In the genomic region with DNA sequence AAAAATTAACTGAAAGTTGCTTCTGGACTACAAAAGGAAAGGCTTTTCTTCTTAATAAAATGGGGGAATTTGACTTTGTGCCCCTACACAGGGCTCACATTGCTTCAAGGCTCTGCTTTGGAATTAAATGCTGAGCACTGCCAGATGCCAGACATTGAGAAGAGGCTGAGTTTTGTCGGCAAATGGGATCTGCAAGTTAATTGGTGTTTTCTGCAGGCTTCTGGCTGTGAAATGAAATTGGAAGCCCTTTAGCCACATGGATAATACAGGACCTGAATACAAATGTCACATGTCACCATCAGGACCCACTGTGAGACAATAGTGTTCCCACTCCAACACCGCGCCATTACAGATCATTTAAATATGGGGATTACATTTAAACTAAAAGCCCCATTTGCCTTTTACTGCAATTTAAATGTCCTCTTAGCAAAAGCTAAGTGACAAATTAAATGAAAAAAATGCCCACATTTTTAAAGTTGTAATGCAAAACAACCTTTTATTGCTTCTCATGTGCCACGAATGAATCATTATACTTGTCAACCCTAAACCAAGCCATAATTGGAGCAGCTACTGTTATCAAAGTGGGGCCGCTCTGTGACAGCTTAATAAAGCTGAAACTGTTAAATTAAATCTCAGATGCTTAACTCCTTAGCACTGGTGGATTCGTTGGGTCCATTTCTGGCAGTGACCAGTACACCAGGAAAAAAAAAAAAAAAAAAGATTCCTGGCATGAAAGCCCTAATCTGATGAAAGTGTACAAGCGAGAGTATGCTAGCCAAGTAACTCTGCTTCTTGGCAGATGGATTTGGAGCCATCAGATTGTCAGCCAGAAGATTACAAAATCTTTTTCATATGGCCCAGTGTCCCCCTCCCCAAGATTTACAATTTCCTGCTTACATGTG, we compare ENCODE assay signal across 8 cellular contexts.
DNase-seq lines count a peak whose midpoint lies in the region; TF ChIP-seq lines count a peak whose summit lies in the region.
"Had no signal": no experiment of that assay in that cellular context is flagged by ENCODE, and none has a peak within 500 bp of the region (broad histone marks: within the 10 kb centered on the region; RNA-seq: fewer than 3 reads in every experiment).

No MANE protein-coding gene starts in this region.

- no peaks in the 10 kb centered on the region for H3F3A ChIP-seq in MM.1S (ENCODE audit: insufficient read depth, low read length)

- no peaks in the 10 kb centered on the region for H3K9me2 ChIP-seq in MM.1S (replicated peaks; ENCODE audit: insufficient read depth, low read length)

- H3K9ac ChIP-seq in fibroblast of lung (ENCODE audit: insufficient read depth, low read length) = no peak overlapping the region
- no peak overlapping the region for H3K9ac ChIP-seq in MM.1S (ENCODE audit: low read length)

- H3K27me3 ChIP-seq in fibroblast of lung (ENCODE audit: control insufficient read depth, insufficient read depth, low read length) = no peaks in the 10 kb centered on the region
- H3K27me3 ChIP-seq in MM.1S (replicated peaks; ENCODE audit: insufficient read depth, low read length) = no peaks in the 10 kb centered on the region

- H3K4me3 Mint-ChIP-seq in activated CD4-positive, alpha-beta T cell treated with anti-CD3 and anti-CD28 coated beads, Interleukin-2, amount 10 ng/mL, durations not matched to agents 24 days and 14 days = no peak overlapping the region
- H3K4me3 Mint-ChIP-seq: activated T-helper 1 cell treated with anti-CD3 and anti-CD28 coated beads, Interleukin-12 subunit alpha, Interleukin-12 subunit beta, Interleukin-2, Interleukin-4 antibody, amounts not matched to agents 30 ng/mL and 10 ng/mL and 1 ng/mL, durations not matched to agents 14 hours and 24 hours and 36 hours had no signal

- H3K27ac ChIP-seq in HEK293 (ENCODE audit: extremely low read depth, low read depth, low read length) = no peak overlapping the region
- H3K27ac ChIP-seq in fibroblast of lung (ENCODE audit: insufficient read depth, low read length) = no peak overlapping the region
- no peak overlapping the region for H3K27ac ChIP-seq in MM.1S (ENCODE audit: low read length)

- intact Hi-C loops in activated CD4-positive, alpha-beta T cell treated with anti-CD3 and anti-CD28 coated beads, Interleukin-2, amount 10 ng/mL, durations not matched to agents 24 days and 14 days (cut with micrococcal nuclease) = no loop called here

- no peaks in the 10 kb centered on the region for H3K9me3 Mint-ChIP-seq in activated CD4-positive, alpha-beta T cell treated with anti-CD3 and anti-CD28 coated beads, Interleukin-2, amount 10 ng/mL, durations not matched to agents 24 days and 14 days
- H3K9me3 Mint-ChIP-seq: activated T-helper 1 cell treated with anti-CD3 and anti-CD28 coated beads, Interleukin-12 subunit alpha, Interleukin-12 subunit beta, Interleukin-2, Interleukin-4 antibody, amounts not matched to agents 30 ng/mL and 10 ng/mL and 1 ng/mL, durations not matched to agents 14 hours and 24 hours and 36 hours had no signal

- H3K9me3 ChIP-seq in HEK293 (ENCODE audit: control insufficient read depth, insufficient read depth, low read depth, low read length) (no peaks in the 10 kb centered on the region), fibroblast of lung (ENCODE audit: control insufficient read depth, insufficient read depth, low read depth, low read length) (no peaks in the 10 kb centered on the region), MM.1S (replicated peaks; ENCODE audit: insufficient read depth, low read length) (no peaks in the 10 kb centered on the region)

- H2AFZ ChIP-seq in fibroblast of lung (ENCODE audit: low read length) = no peak overlapping the region
- H2AFZ ChIP-seq in MM.1S (ENCODE audit: low read length) = no peak overlapping the region

- H3K79me2 ChIP-seq in fibroblast of lung (ENCODE audit: control insufficient read depth, insufficient read depth, low read length) = peaks cover 21% of the 10 kb centered on the region
- H3K79me2 ChIP-seq in MM.1S (ENCODE audit: low read length) = no peaks in the 10 kb centered on the region

- no peak overlapping the region for H3K27ac Mint-ChIP-seq in activated CD4-positive, alpha-beta T cell treated with anti-CD3 and anti-CD28 coated beads, Interleukin-2, amount 10 ng/mL, durations not matched to agents 24 days and 14 days
- H3K27ac Mint-ChIP-seq: activated T-helper 1 cell treated with anti-CD3 and anti-CD28 coated beads, Interleukin-12 subunit alpha, Interleukin-12 subunit beta, Interleukin-2, Interleukin-4 antibody, amounts not matched to agents 30 ng/mL and 10 ng/mL and 1 ng/mL, durations not matched to agents 14 hours and 24 hours and 36 hours had no signal

- CTCF ChIA-PET in HEK293 (lab: Yijun Ruan, JAX) = interaction anchor here (0.6 kb wide), 1 partner anchor 80 kb away, joined by 3 read pairs; no protein-coding TSS in a partner anchor

- no peak overlapping the region for H3K4me3 ChIP-seq in HEK293 (ENCODE audit: low read depth, low read length)
- H3K4me3 ChIP-seq in fibroblast of lung (replicated peaks in 1 of 4; ENCODE audit: control extremely low read depth in 1 of 4, insufficient read depth in 1 of 4, low read depth in 3 of 4, low read length in 4 of 4) = no peak overlapping the region
- no peak overlapping the region for H3K4me3 ChIP-seq in MM.1S (ENCODE audit: low read length)

- H3K4me2 ChIP-seq in fibroblast of lung (ENCODE audit: extremely low read depth, insufficient read depth, low read length) (no peak overlapping the region), MM.1S (ENCODE audit: low read depth, low read length) (no peak overlapping the region)

- TF ChIP-seq CTCF in HEK293 (tag by site-specific recombination; IDR thresholded peaks at IDR 0.05) (no peak), fibroblast of lung (conservative IDR thresholded peaks at IDR 0.05 in 1 of 2, IDR thresholded peaks at IDR 0.05 in 1 of 2; ENCODE audit: low read depth in 1 of 2, low read length in 2 of 2) (no peak), MM.1S (IDR thresholded peaks at IDR 0.05; ENCODE audit: low read length) (no peak)

- DNase-seq in NCI-H69 (lab: John Stamatoyannopoulos, UW) (peak; percentile 94), fibroblast of lung (ENCODE audit: low read depth in 2 of 2) (peak; percentile 21 to 49), putamen (ENCODE audit: low spot score) (peak; percentile 74), MM.1S (no peak)
- no peak for DNase-seq in activated CD4-positive, alpha-beta T cell treated with anti-CD3 and anti-CD28 coated beads, Interleukin-2, amount 10 ng/mL, durations not matched to agents 24 days and 14 days
- DNase-seq in activated CD4-positive, CD25-positive, alpha-beta regulatory T cell (lab: John Stamatoyannopoulos, UW) = no peak

- H4K20me1 ChIP-seq in fibroblast of lung (ENCODE audit: control insufficient read depth, extremely low read depth, insufficient read depth, low read length) (no peaks in the 10 kb centered on the region), MM.1S (ENCODE audit: insufficient read depth, low read length) (no peaks in the 10 kb centered on the region)

- H3K4me1 ChIP-seq in HEK293 (ENCODE audit: control insufficient read depth, insufficient read depth, low read length) (no peaks in the 10 kb centered on the region), fibroblast of lung (ENCODE audit: control insufficient read depth, extremely low read depth, insufficient read depth, low read length) (no peaks in the 10 kb centered on the region), MM.1S (ENCODE audit: low read length) (no peaks in the 10 kb centered on the region)

- H3K4me1 Mint-ChIP-seq in activated CD4-positive, alpha-beta T cell treated with anti-CD3 and anti-CD28 coated beads, Interleukin-2, amount 10 ng/mL, durations not matched to agents 24 days and 14 days = no peaks in the 10 kb centered on the region

- H3K36me3 ChIP-seq in HEK293 (ENCODE audit: control insufficient read depth in 2 of 2, insufficient read depth in 1 of 2, low read length in 2 of 2) (peaks cover 0 to 5% of the 10 kb centered on the region in 2 experiments; a peak in 2 of 3 replicates), fibroblast of lung (ENCODE audit: control insufficient read depth, insufficient read depth, low read length) (peaks cover 3% of the 10 kb centered on the region), MM.1S (replicated peaks; ENCODE audit: insufficient read depth, low read length) (no peaks in the 10 kb centered on the region)

- H3K36me3 Mint-ChIP-seq in activated CD4-positive, alpha-beta T cell treated with anti-CD3 and anti-CD28 coated beads, Interleukin-2, amount 10 ng/mL, durations not matched to agents 24 days and 14 days (ENCODE audit: low read depth) = no peaks in the 10 kb centered on the region

- POLR2A ChIA-PET in HEK293 (lab: Yijun Ruan, JAX) = no interaction called here

- H3K27me3 Mint-ChIP-seq in activated CD4-positive, alpha-beta T cell treated with anti-CD3 and anti-CD28 coated beads, Interleukin-2, amount 10 ng/mL, durations not matched to agents 24 days and 14 days = no peaks in the 10 kb centered on the region

TF ChIP-seq in HEK293, 187 proteins besides CTCF, POLR2A, EP300 and RAD21 (continues in another document):
- TF ChIP-seq ZNF132 (tag by site-specific recombination; IDR thresholded peaks at IDR 0.05; ENCODE audit: borderline replicate concordance) = no peak
- no peak for TF ChIP-seq ZIC2 (tag by site-specific recombination; IDR thresholded peaks at IDR 0.05)
- TF ChIP-seq, protein P1, sequence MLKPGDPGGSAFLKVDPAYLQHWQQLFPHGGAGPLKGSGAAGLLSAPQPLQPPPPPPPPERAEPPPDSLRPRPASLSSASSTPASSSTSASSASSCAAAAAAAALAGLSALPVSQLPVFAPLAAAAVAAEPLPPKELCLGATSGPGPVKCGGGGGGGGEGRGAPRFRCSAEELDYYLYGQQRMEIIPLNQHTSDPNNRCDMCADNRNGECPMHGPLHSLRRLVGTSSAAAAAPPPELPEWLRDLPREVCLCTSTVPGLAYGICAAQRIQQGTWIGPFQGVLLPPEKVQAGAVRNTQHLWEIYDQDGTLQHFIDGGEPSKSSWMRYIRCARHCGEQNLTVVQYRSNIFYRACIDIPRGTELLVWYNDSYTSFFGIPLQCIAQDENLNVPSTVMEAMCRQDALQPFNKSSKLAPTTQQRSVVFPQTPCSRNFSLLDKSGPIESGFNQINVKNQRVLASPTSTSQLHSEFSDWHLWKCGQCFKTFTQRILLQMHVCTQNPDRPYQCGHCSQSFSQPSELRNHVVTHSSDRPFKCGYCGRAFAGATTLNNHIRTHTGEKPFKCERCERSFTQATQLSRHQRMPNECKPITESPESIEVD (tag by site-specific recombination; IDR thresholded peaks at IDR 0.05) = peak; percentile 48; the same call in 1 of the 2 replicates
- TF ChIP-seq, protein P2, sequence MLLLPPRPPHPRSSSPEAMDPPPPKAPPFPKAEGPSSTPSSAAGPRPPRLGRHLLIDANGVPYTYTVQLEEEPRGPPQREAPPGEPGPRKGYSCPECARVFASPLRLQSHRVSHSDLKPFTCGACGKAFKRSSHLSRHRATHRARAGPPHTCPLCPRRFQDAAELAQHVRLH (tag by site-specific recombination; IDR thresholded peaks at IDR 0.05) = no peak
- TF ChIP-seq ZNF211 (tag by site-specific recombination; IDR thresholded peaks at IDR 0.05; ENCODE audit: low read depth) = no peak
- TF ChIP-seq ZNF248 (tag by site-specific recombination; IDR thresholded peaks at IDR 0.05) = no peak
- TF ChIP-seq SETDB1 (IDR thresholded peaks at IDR 0.05; ENCODE audit: insufficient read length, low read length) = no peak
- no peak for TF ChIP-seq ZSCAN16 (tag by site-specific recombination; IDR thresholded peaks at IDR 0.05)

Comparison
In these comparisons a context has a peak if more than half of its experiments do, and no peak if none do; other contexts are left out.
1. DNase-seq: peak in NCI-H69 (single experiment), fibroblast of lung (2 of 2) and putamen (single experiment); none in activated CD4-positive, alpha-beta T cell treated with anti-CD3 and anti-CD28 coated beads, Interleukin-2, amount 10 ng/mL, durations not matched to agents 24 days and 14 days (single experiment), MM.1S (single experiment) and activated CD4-positive, CD25-positive, alpha-beta regulatory T cell (0 of 4).